7 cellular contexts compared by ENCODE assay signal in genomic region chr1:11967028-11967547, GRCh38. TPM values are rescaled to one million over a fixed set of nuclear protein-coding genes. Genes with fewer than 3 reads are reported as not detected.
DNase-seq lines count a peak whose midpoint lies in the region; ATAC-seq and TF ChIP-seq lines count a peak whose summit lies in the region.

No MANE protein-coding gene starts in this region.

- peak; percentile 47; the same call in 1 of the 2 replicates for TF ChIP-seq CTCF in GM12874 (IDR thresholded peaks at IDR 0.05; ENCODE audit: insufficient read depth, low read depth, low read length)
- peak in 1 of 3 experiments; percentile 11 for TF ChIP-seq CTCF in vagina (IDR thresholded peaks at IDR 0.05)

- intact Hi-C loops in vagina (cut with DNase I): no loop called here

- H3K4me1 ChIP-seq in vagina: no peaks in the 10 kb centered on the region

- DNase-seq in NCI-H146 (lab: John Stamatoyannopoulos, UW) (peak; percentile 73), SKM-1 treated with dmso at 0.1 percent for 144 hours (lab: John Stamatoyannopoulos, UW; ENCODE audit: unreplicated experiment) (peak; percentile 51), germinal center (ENCODE audit: low spot score) (peak; percentile 44), retina (peak; percentile 14), vagina (ENCODE audit: extremely low spot score in 2 of 2) (no peak)

- H3K27me3 ChIP-seq in vagina: no peaks in the 10 kb centered on the region

- no peak overlapping the region for H3K4me3 ChIP-seq in vagina

- no peak for ATAC-seq in HG02642 (IDR thresholded peaks at IDR 0.05; ENCODE audit: poor library complexity, unreplicated experiment)

- no peaks in the 10 kb centered on the region for H3K9me3 ChIP-seq in vagina

- H3K27ac ChIP-seq in vagina: no peak overlapping the region

- TF ChIP-seq POLR2A in vagina (IDR thresholded peaks at IDR 0.05): no peak

- H3K36me3 ChIP-seq in vagina: peaks cover 0 to 33% of the 10 kb centered on the region in 2 donors

RNA-seq across cellular contexts. Expression of gene MFN2, which starts 13.2 kb away (rescaled TPM):
- total RNA-seq in vagina: 61.6 TPM

RNA-seq across cellular contexts. Expression of gene PLOD1, which starts 32.6 kb away (rescaled TPM):
- total RNA-seq in vagina: 42.2 TPM

RNA-seq across cellular contexts. Expression of gene KIAA2013, which starts 40.9 kb away (rescaled TPM):
- 51.1 TPM for total RNA-seq in vagina

RNA-seq across cellular contexts. Expression of gene MIIP, which starts 52.2 kb away (rescaled TPM):
- 34.6 TPM for total RNA-seq in vagina

Comparison
In these comparisons a context has a peak if more than half of its experiments do, and no peak if none do; other contexts are left out.
1. DNase-seq: peak in NCI-H146 (single experiment), SKM-1 treated with dmso at 0.1 percent for 144 hours (single experiment), germinal center (single experiment) and retina (single experiment); none in vagina (0 of 2).